24 cellular contexts compared by ENCODE assay signal in the genomic region with DNA sequence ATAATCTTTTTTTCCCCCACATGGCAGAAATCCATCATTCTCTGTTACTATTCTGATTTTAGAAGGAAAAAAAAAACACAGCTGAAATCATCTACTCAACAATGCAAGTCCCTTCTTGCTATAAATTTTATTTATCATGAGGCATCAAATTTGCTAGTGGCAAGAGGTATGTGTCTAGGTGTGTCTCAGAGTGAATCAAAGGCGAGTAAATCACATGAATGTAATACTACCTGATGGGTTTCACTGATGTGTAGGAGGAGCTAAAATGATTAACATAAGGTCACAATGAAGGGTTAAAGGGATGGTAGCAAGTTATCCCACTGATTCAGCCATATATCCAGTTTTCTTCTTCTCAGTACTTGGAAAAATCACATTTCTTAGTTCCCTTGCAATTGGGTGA.
"Had no signal": no experiment of that assay in that cellular context is flagged by ENCODE, and none has a peak within 500 bp of the region (broad histone marks: within the 10 kb centered on the region; RNA-seq: fewer than 3 reads in every experiment).

No MANE protein-coding gene starts in this region.

- H3K36me3 Mint-ChIP-seq: activated CD4-positive, alpha-beta memory T cell treated with anti-CD3 and anti-CD28 coated beads for 36 hours; activated naive CD4-positive, alpha-beta T cell treated with anti-CD3 and anti-CD28 coated beads, Interleukin-2, amount 10 ng/mL, durations not matched to agents 7 days and 5 days; activated naive CD8-positive, alpha-beta T cell treated with anti-CD3 and anti-CD28 coated beads for 36 hours; T-cell had no signal

- H3K4me1 Mint-ChIP-seq: activated CD4-positive, alpha-beta T cell treated with anti-CD3 and anti-CD28 coated beads, Interleukin-2, amount 10 ng/mL, durations not matched to agents 7 days and 5 days; activated naive CD4-positive, alpha-beta T cell treated with anti-CD3 and anti-CD28 coated beads, Interleukin-2, amount 10 ng/mL, durations not matched to agents 7 days and 5 days; activated T-helper 17 cell treated with anti-CD3 and anti-CD28 coated beads, Interleukin-2, amount 50 U/mL, for 72 hours had no signal

- H3K27ac ChIP-seq: VCaP had no signal

- H3K27ac Mint-ChIP-seq: activated CD4-positive, alpha-beta memory T cell treated with anti-CD3 and anti-CD28 coated beads for 36 hours; activated CD4-positive, alpha-beta T cell treated with anti-CD3 and anti-CD28 coated beads, Interleukin-2, amount 10 ng/mL, durations not matched to agents 7 days and 5 days; activated naive CD4-positive, alpha-beta T cell treated with anti-CD3 and anti-CD28 coated beads, Interleukin-2, amount 10 ng/mL, durations not matched to agents 7 days and 5 days; activated naive CD8-positive, alpha-beta T cell treated with anti-CD3 and anti-CD28 coated beads for 36 hours; activated T-helper 17 cell treated with anti-CD3 and anti-CD28 coated beads, Interleukin-2, amount 50 U/mL, for 72 hours; T-cell had no signal

- DNase-seq: activated CD4-positive, alpha-beta memory T cell treated with anti-CD3 and anti-CD28 coated beads for 36 hours; activated CD4-positive, alpha-beta T cell treated with anti-CD3 and anti-CD28 coated beads, Interleukin-2, amount 10 ng/mL, durations not matched to agents 7 days and 5 days; activated CD4-positive, CD25-positive, alpha-beta regulatory T cell; activated gamma-delta T cell; activated naive CD4-positive, alpha-beta T cell treated with anti-CD3 and anti-CD28 coated beads, Interleukin-2, amount 10 ng/mL, durations not matched to agents 7 days and 5 days; activated naive CD8-positive, alpha-beta T cell treated with anti-CD3 and anti-CD28 coated beads for 36 hours; activated T-cell treated with anti-CD3 and anti-CD28 coated beads for 4 hours; activated T-cell treated with anti-CD3 and anti-CD28 coated beads, Interleukin-2, amount 50 U/mL, for 48 hours; central memory CD4-positive, alpha-beta T cell; Karpas-422; NCI-H1048; NCI-H1417; NCI-H2029; NCI-H2107; NCI-H2171 treated with DMSO at 0.1 percent for 48 hours; NCI-H345; NCI-H510A; NCI-H526 treated with DMSO at 0.1 percent for 48 hours; NCI-H82; SIG-M5; T-cell had no signal

- ATAC-seq: activated T-helper 17 cell treated with anti-CD3 and anti-CD28 coated beads, Interleukin-2, amount 50 U/mL, for 72 hours; K562; T-cell had no signal

- H3K4me3 Mint-ChIP-seq: activated CD4-positive, alpha-beta memory T cell treated with anti-CD3 and anti-CD28 coated beads for 36 hours; activated CD4-positive, alpha-beta T cell treated with anti-CD3 and anti-CD28 coated beads, Interleukin-2, amount 10 ng/mL, durations not matched to agents 7 days and 5 days; activated naive CD4-positive, alpha-beta T cell treated with anti-CD3 and anti-CD28 coated beads, Interleukin-2, amount 10 ng/mL, durations not matched to agents 7 days and 5 days; activated naive CD8-positive, alpha-beta T cell treated with anti-CD3 and anti-CD28 coated beads for 36 hours; activated T-helper 17 cell treated with anti-CD3 and anti-CD28 coated beads, Interleukin-2, amount 50 U/mL, for 72 hours; T-cell had no signal

- H3K4me3 ChIP-seq: K562 had no signal

- H3K27me3 Mint-ChIP-seq: activated CD4-positive, alpha-beta memory T cell treated with anti-CD3 and anti-CD28 coated beads for 36 hours; activated naive CD4-positive, alpha-beta T cell treated with anti-CD3 and anti-CD28 coated beads, Interleukin-2, amount 10 ng/mL, durations not matched to agents 7 days and 5 days; activated naive CD8-positive, alpha-beta T cell treated with anti-CD3 and anti-CD28 coated beads for 36 hours; activated T-helper 17 cell treated with anti-CD3 and anti-CD28 coated beads, Interleukin-2, amount 50 U/mL, for 72 hours; T-cell had no signal

- H3K9me3 Mint-ChIP-seq: activated CD4-positive, alpha-beta memory T cell treated with anti-CD3 and anti-CD28 coated beads for 36 hours; activated CD4-positive, alpha-beta T cell treated with anti-CD3 and anti-CD28 coated beads, Interleukin-2, amount 10 ng/mL, durations not matched to agents 7 days and 5 days; activated naive CD4-positive, alpha-beta T cell treated with anti-CD3 and anti-CD28 coated beads, Interleukin-2, amount 10 ng/mL, durations not matched to agents 7 days and 5 days; activated naive CD8-positive, alpha-beta T cell treated with anti-CD3 and anti-CD28 coated beads for 36 hours; activated T-helper 17 cell treated with anti-CD3 and anti-CD28 coated beads, Interleukin-2, amount 50 U/mL, for 72 hours; T-cell had no signal
